In the genomic region with DNA sequence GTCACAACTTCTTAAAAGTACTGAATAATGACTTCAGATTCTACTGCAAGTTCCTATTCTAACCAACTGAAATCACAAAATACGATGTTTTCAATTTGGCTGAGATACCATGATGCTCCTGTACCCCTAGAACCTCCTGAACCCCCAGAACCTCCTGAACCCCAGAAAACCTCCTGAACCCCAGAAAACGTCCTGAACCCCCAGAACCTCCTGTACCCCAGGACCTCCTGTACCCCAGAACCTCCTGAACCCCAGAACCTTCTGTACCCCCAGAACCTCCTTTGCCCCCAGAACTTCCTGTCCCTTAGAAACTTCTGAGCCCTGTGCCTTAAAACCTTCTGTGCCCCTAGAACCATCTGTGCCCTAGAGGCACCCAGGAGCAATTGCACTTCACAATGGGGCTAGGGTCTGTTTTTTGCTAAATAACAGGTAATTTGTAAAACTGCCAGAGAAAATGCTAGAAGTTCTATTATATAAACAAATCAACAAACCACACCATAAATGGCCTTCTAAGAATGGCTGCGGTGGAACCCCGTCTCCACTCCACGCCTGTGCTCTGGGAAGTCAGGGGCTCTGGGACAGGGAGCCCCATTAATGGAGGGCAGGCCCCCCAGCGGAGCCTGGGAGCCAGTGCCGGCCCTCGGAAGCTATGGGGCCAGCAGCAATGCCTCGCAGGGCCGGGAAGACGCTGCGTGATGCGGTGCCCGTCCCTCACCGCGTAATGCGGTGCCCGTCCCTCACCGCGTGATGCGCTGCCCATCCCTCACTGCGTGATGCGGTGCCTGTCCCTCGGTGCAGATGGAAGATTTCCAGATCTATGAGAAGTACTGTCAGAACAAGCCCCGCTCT, we compare ENCODE assay signal across 1 cellular context.
TF ChIP-seq lines count a peak whose summit lies in the region.

No MANE protein-coding gene starts in this region.

TF ChIP-seq in GM23338, 12 proteins besides CTCF, POLR2A, EP300 and RAD21 (continued from another document):
- TF ChIP-seq, protein P1, sequence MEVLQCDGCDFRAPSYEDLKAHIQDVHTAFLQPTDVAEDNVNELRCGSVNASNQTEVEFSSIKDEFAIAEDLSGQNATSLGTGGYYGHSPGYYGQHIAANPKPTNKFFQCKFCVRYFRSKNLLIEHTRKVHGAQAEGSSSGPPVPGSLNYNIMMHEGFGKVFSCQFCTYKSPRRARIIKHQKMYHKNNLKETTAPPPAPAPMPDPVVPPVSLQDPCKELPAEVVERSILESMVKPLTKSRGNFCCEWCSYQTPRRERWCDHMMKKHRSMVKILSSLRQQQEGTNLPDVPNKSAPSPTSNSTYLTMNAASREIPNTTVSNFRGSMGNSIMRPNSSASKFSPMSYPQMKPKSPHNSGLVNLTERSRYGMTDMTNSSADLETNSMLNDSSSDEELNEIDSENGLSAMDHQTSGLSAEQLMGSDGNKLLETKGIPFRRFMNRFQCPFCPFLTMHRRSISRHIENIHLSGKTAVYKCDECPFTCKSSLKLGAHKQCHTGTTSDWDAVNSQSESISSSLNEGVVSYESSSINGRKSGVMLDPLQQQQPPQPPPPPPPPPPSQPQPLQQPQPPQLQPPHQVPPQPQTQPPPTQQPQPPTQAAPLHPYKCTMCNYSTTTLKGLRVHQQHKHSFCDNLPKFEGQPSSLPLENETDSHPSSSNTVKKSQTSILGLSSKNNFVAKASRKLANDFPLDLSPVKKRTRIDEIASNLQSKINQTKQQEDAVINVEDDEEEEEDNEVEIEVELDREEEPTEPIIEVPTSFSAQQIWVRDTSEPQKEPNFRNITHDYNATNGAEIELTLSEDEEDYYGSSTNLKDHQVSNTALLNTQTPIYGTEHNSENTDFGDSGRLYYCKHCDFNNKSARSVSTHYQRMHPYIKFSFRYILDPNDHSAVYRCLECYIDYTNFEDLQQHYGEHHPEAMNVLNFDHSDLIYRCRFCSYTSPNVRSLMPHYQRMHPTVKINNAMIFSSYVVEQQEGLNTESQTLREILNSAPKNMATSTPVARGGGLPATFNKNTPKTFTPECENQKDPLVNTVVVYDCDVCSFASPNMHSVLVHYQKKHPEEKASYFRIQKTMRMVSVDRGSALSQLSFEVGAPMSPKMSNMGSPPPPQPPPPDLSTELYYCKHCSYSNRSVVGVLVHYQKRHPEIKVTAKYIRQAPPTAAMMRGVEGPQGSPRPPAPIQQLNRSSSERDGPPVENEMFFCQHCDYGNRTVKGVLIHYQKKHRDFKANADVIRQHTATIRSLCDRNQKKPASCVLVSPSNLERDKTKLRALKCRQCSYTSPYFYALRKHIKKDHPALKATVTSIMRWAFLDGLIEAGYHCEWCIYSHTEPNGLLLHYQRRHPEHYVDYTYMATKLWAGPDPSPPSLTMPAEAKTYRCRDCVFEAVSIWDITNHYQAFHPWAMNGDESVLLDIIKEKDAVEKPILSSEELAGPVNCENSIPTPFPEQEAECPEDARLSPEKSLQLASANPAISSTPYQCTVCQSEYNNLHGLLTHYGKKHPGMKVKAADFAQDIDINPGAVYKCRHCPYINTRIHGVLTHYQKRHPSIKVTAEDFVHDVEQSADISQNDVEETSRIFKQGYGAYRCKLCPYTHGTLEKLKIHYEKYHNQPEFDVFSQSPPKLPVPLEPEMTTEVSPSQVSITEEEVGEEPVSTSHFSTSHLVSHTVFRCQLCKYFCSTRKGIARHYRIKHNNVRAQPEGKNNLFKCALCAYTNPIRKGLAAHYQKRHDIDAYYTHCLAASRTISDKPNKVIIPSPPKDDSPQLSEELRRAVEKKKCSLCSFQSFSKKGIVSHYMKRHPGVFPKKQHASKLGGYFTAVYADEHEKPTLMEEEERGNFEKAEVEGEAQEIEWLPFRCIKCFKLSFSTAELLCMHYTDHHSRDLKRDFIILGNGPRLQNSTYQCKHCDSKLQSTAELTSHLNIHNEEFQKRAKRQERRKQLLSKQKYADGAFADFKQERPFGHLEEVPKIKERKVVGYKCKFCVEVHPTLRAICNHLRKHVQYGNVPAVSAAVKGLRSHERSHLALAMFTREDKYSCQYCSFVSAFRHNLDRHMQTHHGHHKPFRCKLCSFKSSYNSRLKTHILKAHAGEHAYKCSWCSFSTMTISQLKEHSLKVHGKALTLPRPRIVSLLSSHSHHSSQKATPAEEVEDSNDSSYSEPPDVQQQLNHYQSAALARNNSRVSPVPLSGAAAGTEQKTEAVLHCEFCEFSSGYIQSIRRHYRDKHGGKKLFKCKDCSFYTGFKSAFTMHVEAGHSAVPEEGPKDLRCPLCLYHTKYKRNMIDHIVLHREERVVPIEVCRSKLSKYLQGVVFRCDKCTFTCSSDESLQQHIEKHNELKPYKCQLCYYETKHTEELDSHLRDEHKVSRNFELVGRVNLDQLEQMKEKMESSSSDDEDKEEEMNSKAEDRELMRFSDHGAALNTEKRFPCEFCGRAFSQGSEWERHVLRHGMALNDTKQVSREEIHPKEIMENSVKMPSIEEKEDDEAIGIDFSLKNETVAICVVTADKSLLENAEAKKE (CRISPR knock-in tag; IDR thresholded peaks at IDR 0.05): no peak
- TF ChIP-seq CREB1 (CRISPR knock-in tag; IDR thresholded peaks at IDR 0.05; ENCODE audit: low read depth) (no peak), ZNF114 (CRISPR knock-in tag; IDR thresholded peaks at IDR 0.05) (no peak), EZH2phosphoT487 (IDR thresholded peaks at IDR 0.05; ENCODE audit: unreplicated experiment) (no peak)
- TF ChIP-seq, protein P2, sequence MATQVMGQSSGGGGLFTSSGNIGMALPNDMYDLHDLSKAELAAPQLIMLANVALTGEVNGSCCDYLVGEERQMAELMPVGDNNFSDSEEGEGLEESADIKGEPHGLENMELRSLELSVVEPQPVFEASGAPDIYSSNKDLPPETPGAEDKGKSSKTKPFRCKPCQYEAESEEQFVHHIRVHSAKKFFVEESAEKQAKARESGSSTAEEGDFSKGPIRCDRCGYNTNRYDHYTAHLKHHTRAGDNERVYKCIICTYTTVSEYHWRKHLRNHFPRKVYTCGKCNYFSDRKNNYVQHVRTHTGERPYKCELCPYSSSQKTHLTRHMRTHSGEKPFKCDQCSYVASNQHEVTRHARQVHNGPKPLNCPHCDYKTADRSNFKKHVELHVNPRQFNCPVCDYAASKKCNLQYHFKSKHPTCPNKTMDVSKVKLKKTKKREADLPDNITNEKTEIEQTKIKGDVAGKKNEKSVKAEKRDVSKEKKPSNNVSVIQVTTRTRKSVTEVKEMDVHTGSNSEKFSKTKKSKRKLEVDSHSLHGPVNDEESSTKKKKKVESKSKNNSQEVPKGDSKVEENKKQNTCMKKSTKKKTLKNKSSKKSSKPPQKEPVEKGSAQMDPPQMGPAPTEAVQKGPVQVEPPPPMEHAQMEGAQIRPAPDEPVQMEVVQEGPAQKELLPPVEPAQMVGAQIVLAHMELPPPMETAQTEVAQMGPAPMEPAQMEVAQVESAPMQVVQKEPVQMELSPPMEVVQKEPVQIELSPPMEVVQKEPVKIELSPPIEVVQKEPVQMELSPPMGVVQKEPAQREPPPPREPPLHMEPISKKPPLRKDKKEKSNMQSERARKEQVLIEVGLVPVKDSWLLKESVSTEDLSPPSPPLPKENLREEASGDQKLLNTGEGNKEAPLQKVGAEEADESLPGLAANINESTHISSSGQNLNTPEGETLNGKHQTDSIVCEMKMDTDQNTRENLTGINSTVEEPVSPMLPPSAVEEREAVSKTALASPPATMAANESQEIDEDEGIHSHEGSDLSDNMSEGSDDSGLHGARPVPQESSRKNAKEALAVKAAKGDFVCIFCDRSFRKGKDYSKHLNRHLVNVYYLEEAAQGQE (IDR thresholded peaks at IDR 0.05; ENCODE audit: unreplicated experiment): no peak
TF ChIP-seq in GM23338: peak in this region for 0.
